8 cellular contexts compared by ENCODE assay signal in the genomic region with DNA sequence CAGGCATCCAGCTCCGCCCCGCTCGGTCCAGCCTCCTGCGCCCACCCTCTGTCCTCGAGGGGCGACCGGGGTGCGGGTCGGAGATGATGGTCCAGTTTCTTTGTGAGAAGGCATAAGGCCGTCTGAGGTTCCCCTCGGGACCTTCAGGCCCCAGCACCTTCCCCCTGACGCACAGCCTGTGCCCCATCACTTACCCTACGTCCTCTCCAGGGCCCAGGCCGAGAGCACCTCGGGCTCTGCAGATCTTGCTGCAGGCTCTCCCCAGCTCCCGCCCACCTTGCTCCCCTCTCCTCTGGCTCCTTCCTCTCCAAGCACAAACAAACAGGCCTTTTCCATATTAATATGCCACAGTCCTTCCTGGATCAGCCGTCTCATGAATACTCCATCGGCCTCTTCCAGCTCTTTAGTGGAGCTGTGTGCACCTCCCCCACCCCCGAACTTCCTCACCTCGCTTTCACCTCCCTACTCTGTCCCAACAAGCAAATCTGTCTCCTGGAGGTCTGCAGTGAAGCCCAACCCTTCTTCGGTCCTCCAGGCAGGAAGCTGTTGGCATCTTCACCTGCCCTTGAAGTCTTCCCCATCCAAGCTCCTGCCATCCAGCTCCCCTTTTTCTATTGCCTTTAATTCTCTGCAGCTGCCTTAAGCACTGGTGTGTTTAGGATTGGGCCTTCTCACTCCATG. TPM values are rescaled to one million over a fixed set of nuclear protein-coding genes. Genes with fewer than 3 reads are reported as not detected.
DNase-seq lines count a peak whose midpoint lies in the region; ATAC-seq and TF ChIP-seq lines count a peak whose summit lies in the region.

No MANE protein-coding gene starts in this region.

- TF ChIP-seq CTCF in thoracic aorta (IDR thresholded peaks at IDR 0.05) = no peak

- H3K4me3 ChIP-seq in thoracic aorta = peak overlapping the region; percentile 76

- CTCF ChIA-PET in activated naive CD4-positive, alpha-beta T cell treated with anti-CD3 and anti-CD28 coated beads for 36 hours (lab: Charles Lee) = interaction anchor here (0.8 to 9.1 kb wide), 7 partner anchors 20 to 183 kb away, joined by 3 to 134 read pairs (median 13); no protein-coding TSS in a partner anchor

- H3K9me3 ChIP-seq in thoracic aorta = no peaks in the 10 kb centered on the region

- H3K4me3 Mint-ChIP-seq in activated naive CD4-positive, alpha-beta T cell treated with anti-CD3 and anti-CD28 coated beads for 36 hours = peak overlapping the region; percentile 57

- H3K27ac Mint-ChIP-seq in activated naive CD4-positive, alpha-beta T cell treated with anti-CD3 and anti-CD28 coated beads for 36 hours = no peak overlapping the region

- peaks cover 0 to 35% of the 10 kb centered on the region in 2 donors for H3K4me1 ChIP-seq in thoracic aorta (ENCODE audit: control insufficient read depth in 1 of 2, low read depth in 2 of 2)

- H3K27me3 ChIP-seq in thoracic aorta (replicated peaks; ENCODE audit: insufficient read depth) = no peaks in the 10 kb centered on the region

- intact Hi-C loops in activated naive CD4-positive, alpha-beta T cell treated with anti-CD3 and anti-CD28 coated beads for 36 hours (cut with micrococcal nuclease) = loop anchor here (5.0 kb wide), 1 partner anchor 220 kb away; a partner anchor contains a TSS

- H3K9me3 Mint-ChIP-seq in activated naive CD4-positive, alpha-beta T cell treated with anti-CD3 and anti-CD28 coated beads for 36 hours = no peaks in the 10 kb centered on the region

- no peak for DNase-seq in activated naive CD4-positive, alpha-beta T cell treated with anti-CD3 and anti-CD28 coated beads for 36 hours
- no peak for DNase-seq in activated naive CD4-positive, alpha-beta T cell treated with anti-CD3 and anti-CD28 coated beads, Interleukin-2, amount 50 U/mL, for 16 hours
- peak; percentile 52 for DNase-seq in activated CD8-positive, alpha-beta memory T cell treated with anti-CD3 and anti-CD28 coated beads, Interleukin-2, amount 50 U/mL, for 48 hours
- DNase-seq in left lobe of liver (ENCODE audit: low spot score) = peak; percentile 21
- DNase-seq in thoracic aorta (ENCODE audit: low spot score) = no peak
- DNase-seq in activated CD4-positive, CD25-positive, alpha-beta regulatory T cell (lab: John Stamatoyannopoulos, UW) = no peak
- no peak for DNase-seq in GM03348 (ENCODE audit: low spot score)
- DNase-seq in AG20443 (ENCODE audit: low spot score) = no peak

- peaks cover 26% of the 10 kb centered on the region for H3K4me1 Mint-ChIP-seq in activated naive CD4-positive, alpha-beta T cell treated with anti-CD3 and anti-CD28 coated beads for 36 hours (ENCODE audit: low read depth)

- no peaks in the 10 kb centered on the region for H3K36me3 Mint-ChIP-seq in activated naive CD4-positive, alpha-beta T cell treated with anti-CD3 and anti-CD28 coated beads for 36 hours (ENCODE audit: low read depth)

- no peak overlapping the region for H3K27ac ChIP-seq in thoracic aorta

- ATAC-seq in left lobe of liver = no peak
- no peak for ATAC-seq in thoracic aorta (ENCODE audit: insufficient number of reproducible peaks, low FRiP score, low read depth)

- peaks cover 7% of the 10 kb centered on the region for H3K27me3 Mint-ChIP-seq in activated naive CD4-positive, alpha-beta T cell treated with anti-CD3 and anti-CD28 coated beads for 36 hours (ENCODE audit: low read depth)

- H3K36me3 ChIP-seq in thoracic aorta = no peaks in the 10 kb centered on the region

RNA-seq across cellular contexts. Expression of a gene that starts 0.4 kb away (rescaled TPM):
- total RNA-seq in activated naive CD4-positive, alpha-beta T cell treated with anti-CD3 and anti-CD28 coated beads for 36 hours = 1 to 10 TPM; 6.2 to 6.8 TPM
- total RNA-seq in left lobe of liver = 0.45 TPM
- 10 to 100 TPM; 16.7 to 36.4 TPM for total RNA-seq in thoracic aorta

RNA-seq across cellular contexts. Expression of a gene that starts 56.0 kb away (rescaled TPM):
- total RNA-seq in activated naive CD4-positive, alpha-beta T cell treated with anti-CD3 and anti-CD28 coated beads for 36 hours = 100 to 1,000 TPM; 390 to 391 TPM
- total RNA-seq in left lobe of liver = 36.4 TPM
- total RNA-seq in thoracic aorta = 10 to 100 TPM; 42.3 to 75.3 TPM

RNA-seq across cellular contexts. Expression of a gene that starts 59.5 kb away (rescaled TPM):
- total RNA-seq in activated naive CD4-positive, alpha-beta T cell treated with anti-CD3 and anti-CD28 coated beads for 36 hours = 10 to 100 TPM; 13.2 to 14.7 TPM
- 19.5 TPM for total RNA-seq in left lobe of liver
- 10 to 100 TPM; 48.3 to 87.9 TPM for total RNA-seq in thoracic aorta

Comparison
In these comparisons a context has a peak if more than half of its experiments do, and no peak if none do; other contexts are left out.
1. DNase-seq: peak in activated CD8-positive, alpha-beta memory T cell treated with anti-CD3 and anti-CD28 coated beads, Interleukin-2, amount 50 U/mL, for 48 hours (single experiment) and left lobe of liver (single experiment); none in activated naive CD4-positive, alpha-beta T cell treated with anti-CD3 and anti-CD28 coated beads for 36 hours (single experiment), activated naive CD4-positive, alpha-beta T cell treated with anti-CD3 and anti-CD28 coated beads, Interleukin-2, amount 50 U/mL, for 16 hours (single experiment), thoracic aorta (single experiment), activated CD4-positive, CD25-positive, alpha-beta regulatory T cell (0 of 4), GM03348 (single experiment) and AG20443 (single experiment).
2. RNA of a gene that starts 56.0 kb away (total RNA-seq): 390 to 391 TPM in activated naive CD4-positive, alpha-beta T cell treated with anti-CD3 and anti-CD28 coated beads for 36 hours; 42.3 to 75.3 TPM in thoracic aorta and 36.4 TPM in left lobe of liver (single experiment); every median in the first group is over 4 times any median in the second.